In the genomic region with DNA sequence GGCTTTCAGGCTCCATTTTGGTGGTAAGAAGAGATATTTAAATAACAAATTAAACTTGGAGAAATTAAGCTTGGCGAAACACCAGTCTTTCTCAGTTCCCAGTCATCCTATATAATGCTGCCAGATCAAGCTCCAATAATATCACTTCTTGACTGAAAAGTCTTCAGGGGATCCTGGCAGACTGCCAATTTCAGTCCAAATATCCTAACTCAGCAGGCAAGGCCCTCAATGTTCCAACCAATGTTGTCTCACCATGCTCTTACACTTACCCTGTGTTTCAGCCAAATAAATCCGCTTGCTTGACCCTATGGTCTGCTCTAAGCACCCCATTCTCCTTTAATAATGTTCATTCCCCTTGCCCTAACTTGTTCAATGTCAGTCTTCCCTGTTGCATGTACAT, we compare ENCODE assay signal across 1 cellular context.
TF ChIP-seq lines count a peak whose summit lies in the region.

No MANE protein-coding gene starts in this region.

TF ChIP-seq in HEK293, 187 proteins besides CTCF, POLR2A, EP300 and RAD21 (continued from another document):
- TF ChIP-seq ZNF398 (tag by site-specific recombination; IDR thresholded peaks at IDR 0.05) (no peak), ZNF48 (tag by site-specific recombination; IDR thresholded peaks at IDR 0.05) (no peak), ZBTB21 (tag by site-specific recombination; IDR thresholded peaks at IDR 0.05) (no peak), ZNF776 (tag by site-specific recombination; IDR thresholded peaks at IDR 0.05; ENCODE audit: borderline replicate concordance) (peak; percentile 59; the same call in 1 of the 2 replicates), ZNF544 (tag by site-specific recombination; IDR thresholded peaks at IDR 0.05) (peak; percentile 65; the same call in 1 of the 2 replicates), ZNF335 (tag by site-specific recombination; conservative IDR thresholded peaks at IDR 0.05) (no peak), ZNF654 (tag by site-specific recombination; IDR thresholded peaks at IDR 0.05; ENCODE audit: low read depth) (no peak), ZNF449 (tag by site-specific recombination; IDR thresholded peaks at IDR 0.05) (no peak)
